8 cellular contexts compared by ENCODE assay signal in the genomic region with DNA sequence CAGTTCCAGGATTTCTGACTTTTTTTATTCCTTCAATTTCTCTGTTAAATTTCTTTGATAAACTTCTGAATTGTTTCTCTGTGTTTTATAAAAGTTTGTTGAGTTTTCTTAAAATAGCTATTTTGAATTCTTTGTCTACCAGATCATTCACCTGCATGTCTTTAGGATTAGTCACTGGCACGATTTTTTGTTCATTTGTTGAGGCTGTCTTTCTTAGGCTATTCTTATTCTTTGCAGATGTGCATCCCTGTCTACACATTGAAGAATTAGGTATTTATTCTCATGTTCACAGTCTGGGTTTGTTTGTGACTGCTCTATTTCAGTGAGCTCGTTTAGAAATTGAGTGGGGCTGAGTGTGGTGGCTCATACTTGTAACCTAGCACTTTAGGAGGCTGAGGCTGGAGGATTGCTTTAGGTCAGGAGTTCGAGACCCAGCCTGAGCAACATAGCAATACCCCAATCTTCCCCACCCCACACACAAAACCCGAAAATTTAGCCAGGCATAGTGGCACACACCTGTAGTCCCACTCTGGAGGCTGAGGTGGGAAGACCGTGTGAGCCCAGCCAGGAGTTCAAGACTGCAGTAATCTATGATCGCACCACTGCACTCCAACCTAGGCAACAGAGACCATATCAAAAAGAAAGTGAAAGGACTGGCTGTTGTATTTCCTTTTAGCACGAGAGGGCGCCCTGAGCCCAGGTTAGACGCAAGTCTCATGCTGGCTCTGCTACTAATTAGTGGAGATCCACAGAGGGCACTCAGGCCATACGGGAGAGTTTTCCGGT. TPM values are rescaled to one million over a fixed set of nuclear protein-coding genes. Genes with fewer than 3 reads are reported as not detected.
DNase-seq lines count a peak whose midpoint lies in the region; ATAC-seq and TF ChIP-seq lines count a peak whose summit lies in the region.

No MANE protein-coding gene starts in this region.

- peak; percentile 73 for DNase-seq in DMS53 treated with DMSO at 0.1 percent for 48 hours (lab: John Stamatoyannopoulos, UW; ENCODE audit: unreplicated experiment)
- peak; percentile 62 for DNase-seq in Jurkat, Clone E6-1 (ENCODE audit: low read depth, low spot score)
- DNase-seq in RKO (ENCODE audit: low spot score) = peak; percentile 77
- peak; percentile 24 to 54 for DNase-seq in foreskin keratinocyte
- DNase-seq in osteocyte (ENCODE audit: extremely low spot score, unreplicated experiment) = peak; percentile 87

- no peaks in the 10 kb centered on the region for H3K4me1 Mint-ChIP-seq in activated T-helper 17 cell treated with anti-CD3 and anti-CD28 coated beads, Interleukin-2, amount 50 U/mL, for 72 hours
- peaks cover 2% of the 10 kb centered on the region for H3K4me1 Mint-ChIP-seq in osteocyte (ENCODE audit: unreplicated experiment)

- H3K27ac Mint-ChIP-seq in activated T-helper 17 cell treated with anti-CD3 and anti-CD28 coated beads, Interleukin-2, amount 50 U/mL, for 72 hours = peak overlapping the region; percentile 78
- H3K27ac Mint-ChIP-seq in osteocyte (ENCODE audit: unreplicated experiment) = no peak overlapping the region

- H3K4me3 ChIP-seq in Jurkat, Clone E6-1 (ENCODE audit: low read length) = peak overlapping the region; percentile 27
- H3K4me3 ChIP-seq in thymus (ENCODE audit: low read length) = peak overlapping the region; percentile 14

- WGBS in thymus = 20% methylated on average over 11 of the region's 11 CpGs

- no peaks in the 10 kb centered on the region for H3K9me3 Mint-ChIP-seq in activated T-helper 17 cell treated with anti-CD3 and anti-CD28 coated beads, Interleukin-2, amount 50 U/mL, for 72 hours
- peaks cover 18% of the 10 kb centered on the region for H3K9me3 Mint-ChIP-seq in osteocyte (ENCODE audit: unreplicated experiment)

- no peaks in the 10 kb centered on the region for H3K9me3 ChIP-seq in thymus (ENCODE audit: control insufficient read depth)

- no peaks in the 10 kb centered on the region for H3K27me3 Mint-ChIP-seq in activated T-helper 17 cell treated with anti-CD3 and anti-CD28 coated beads, Interleukin-2, amount 50 U/mL, for 72 hours
- H3K27me3 Mint-ChIP-seq in osteocyte (ENCODE audit: unreplicated experiment) = no peaks in the 10 kb centered on the region

- peak; percentile 97 for ATAC-seq in GM21526 (IDR thresholded peaks at IDR 0.05; ENCODE audit: low FRiP score, unreplicated experiment)
- ATAC-seq in activated T-helper 17 cell treated with anti-CD3 and anti-CD28 coated beads, Interleukin-2, amount 50 U/mL, for 72 hours (replicated peaks) = peak; percentile 95
- ATAC-seq in foreskin keratinocyte = peak; percentile 87

- H3K36me3 ChIP-seq in thymus (ENCODE audit: control insufficient read depth, insufficient read depth) = no peaks in the 10 kb centered on the region

- H3K36me3 Mint-ChIP-seq in activated T-helper 17 cell treated with anti-CD3 and anti-CD28 coated beads, Interleukin-2, amount 50 U/mL, for 72 hours (ENCODE audit: low read depth) = no peaks in the 10 kb centered on the region
- no peaks in the 10 kb centered on the region for H3K36me3 Mint-ChIP-seq in osteocyte (ENCODE audit: unreplicated experiment)

- H3K27me3 ChIP-seq in foreskin keratinocyte (no peaks in the 10 kb centered on the region), thymus (ENCODE audit: control insufficient read depth, insufficient read depth) (no peaks in the 10 kb centered on the region)

- H3K4me1 ChIP-seq in foreskin keratinocyte (no peaks in the 10 kb centered on the region), thymus (ENCODE audit: control insufficient read depth, insufficient read depth, low read length) (no peaks in the 10 kb centered on the region)

- H3K27ac ChIP-seq in foreskin keratinocyte = no peak overlapping the region
- no peak overlapping the region for H3K27ac ChIP-seq in thymus (ENCODE audit: low read depth)

- peak overlapping the region; percentile 81 for H3K4me3 Mint-ChIP-seq in activated T-helper 17 cell treated with anti-CD3 and anti-CD28 coated beads, Interleukin-2, amount 50 U/mL, for 72 hours
- H3K4me3 Mint-ChIP-seq in osteocyte (ENCODE audit: unreplicated experiment) = peak overlapping the region; percentile 72

- TF ChIP-seq CTCF in foreskin keratinocyte (conservative IDR thresholded peaks at IDR 0.05) (peak; percentile 77), osteocyte (IDR thresholded peaks at IDR 0.05) (peak; percentile 73)

RNA-seq across cellular contexts. Expression of a gene that starts 42.0 kb away (rescaled TPM):
- polyA plus RNA-seq in Jurkat, Clone E6-1 (2012; ENCODE audit: insufficient read depth, insufficient read length) = 3.8 TPM
- 1 to 10 TPM; 5.6 to 7.9 TPM for total RNA-seq in activated T-helper 17 cell treated with anti-CD3 and anti-CD28 coated beads, Interleukin-2, amount 50 U/mL, for 72 hours
- 0.71 and 1.2 TPM in 2 replicates for total RNA-seq in foreskin keratinocyte
- polyA plus RNA-seq in foreskin keratinocyte = 0.61 and 0.78 TPM in 2 replicates
- total RNA-seq in osteocyte = 1.9 and 2.2 TPM in 2 replicates
- 10.7 TPM for polyA plus RNA-seq in thymus

RNA-seq across cellular contexts. Expression of a gene that starts 46.1 kb away (rescaled TPM):
- 124 TPM for polyA plus RNA-seq in Jurkat, Clone E6-1 (2012; ENCODE audit: insufficient read depth, insufficient read length)
- 10 to 100 TPM; 72.1 to 73.8 TPM for total RNA-seq in activated T-helper 17 cell treated with anti-CD3 and anti-CD28 coated beads, Interleukin-2, amount 50 U/mL, for 72 hours
- total RNA-seq in foreskin keratinocyte (60.3 and 63.5 TPM in 2 replicates), osteocyte (58.6 and 65.1 TPM in 2 replicates)
- polyA plus RNA-seq in foreskin keratinocyte (83.8 and 84.2 TPM in 2 replicates), thymus (107 TPM)
